ENCODE assay signal across 8 cellular contexts in genomic region chrX:43559643-43560042, GRCh38.
DNase-seq lines count a peak whose midpoint lies in the region; ATAC-seq, FAIRE-seq and TF ChIP-seq lines count a peak whose summit lies in the region.

No MANE protein-coding gene starts in this region.

- no peak overlapping the region for H3K27ac ChIP-seq in HepG2 (ENCODE audit: extremely low read length, insufficient read depth, low read length)

- no peak overlapping the region for H2AFZ ChIP-seq in HepG2 (ENCODE audit: low read length)

- H3K79me2 ChIP-seq in HepG2 (ENCODE audit: insufficient read depth, low read length), result no peaks in the 10 kb centered on the region

- peak; percentile 81 for DNase-seq in DMS53 (lab: John Stamatoyannopoulos, UW)
- DNase-seq in LNCaP clone FGC (ENCODE audit: low read depth), result peak; percentile 26
- DNase-seq in T-cell, result peak in 25 of 34 experiments; percentile 0 to 26 (median 5)
- DNase-seq in choroid plexus epithelial cell (ENCODE audit: low read depth), result peak; percentile 66
- peak; percentile 39 for DNase-seq in HepG2 (ENCODE audit: low spot score)
- DNase-seq in stimulated activated naive CD8-positive, alpha-beta T cell treated with anti-CD3 and anti-CD28 coated beads, Interleukin-15, amount 100 ng/mL, for 72 hours, result peak; percentile 16 to 20

- H3K27me3 Mint-ChIP-seq in T-cell, result peaks cover 0 to 18% of the 10 kb centered on the region in 2 donors
- H3K27me3 Mint-ChIP-seq in stimulated activated naive CD8-positive, alpha-beta T cell treated with anti-CD3 and anti-CD28 coated beads, Interleukin-15, amount 100 ng/mL, for 72 hours, result no peaks in the 10 kb centered on the region

- intact Hi-C loops in HepG2 (cut with micrococcal nuclease; ENCODE audit: unreplicated experiment), result loop anchor here (1.0 to 5.0 kb wide), 4 partner anchors 96 to 383 kb away; no protein-coding TSS in a partner anchor

- no peaks in the 10 kb centered on the region for H3K9me3 Mint-ChIP-seq in T-cell
- H3K9me3 Mint-ChIP-seq in stimulated activated naive CD8-positive, alpha-beta T cell treated with anti-CD3 and anti-CD28 coated beads, Interleukin-15, amount 100 ng/mL, for 72 hours, result no peaks in the 10 kb centered on the region

- no peaks in the 10 kb centered on the region for H3K9me3 ChIP-seq in HepG2 (ENCODE audit: low read length)

- FAIRE-seq in HepG2 (lab: Jason Lieb, UNC), result peak; percentile 18

- H3K4me1 Mint-ChIP-seq in T-cell, result peaks cover 0 to 7% (median 1%) of the 10 kb centered on the region in 3 donors
- H3K4me1 Mint-ChIP-seq in stimulated activated naive CD8-positive, alpha-beta T cell treated with anti-CD3 and anti-CD28 coated beads, Interleukin-15, amount 100 ng/mL, for 72 hours, result no peaks in the 10 kb centered on the region

- no peak overlapping the region for H3K4me2 ChIP-seq in HepG2 (ENCODE audit: low read depth, low read length)

- H3K9ac ChIP-seq in HepG2 (ENCODE audit: insufficient read depth, low read depth, low read length), result no peak overlapping the region

- POLR2A ChIA-PET in T-cell (lab: Charles Lee), result interaction anchor here (0.6 kb wide), 2 partner anchors 18 to 79 kb away, joined by 5 to 6 read pairs; no protein-coding TSS in a partner anchor
- POLR2A ChIA-PET in HepG2 (lab: Yijun Ruan, JAX), result interaction anchor here (0.6 kb wide), 1 partner anchor 291 kb away, joined by 3 read pairs; no protein-coding TSS in a partner anchor

- ATAC-seq in T-cell (replicated peaks in 1 of 4) (peak in 1 of 4 experiments; percentile 50), HepG2 (peak; percentile 71), GM21447 (IDR thresholded peaks at IDR 0.05; ENCODE audit: unreplicated experiment) (no peak), HG03135 (IDR thresholded peaks at IDR 0.05; ENCODE audit: unreplicated experiment) (no peak)
- no peak for ATAC-seq in stimulated activated naive CD8-positive, alpha-beta T cell treated with anti-CD3 and anti-CD28 coated beads, Interleukin-15, amount 100 ng/mL, for 72 hours

- peak; percentile 69 for TF ChIP-seq RAD21 in HepG2 (CRISPR knock-in tag; IDR thresholded peaks at IDR 0.05)

- 45% methylated on average over 2 of the region's 2 CpGs for WGBS in HepG2 (ENCODE audit: low lambda C conversion rate)

- H3K27ac Mint-ChIP-seq in T-cell, result no peak overlapping the region
- H3K27ac Mint-ChIP-seq in stimulated activated naive CD8-positive, alpha-beta T cell treated with anti-CD3 and anti-CD28 coated beads, Interleukin-15, amount 100 ng/mL, for 72 hours, result no peak overlapping the region

- no peaks in the 10 kb centered on the region for H3K36me3 ChIP-seq in HepG2 (replicated peaks in 1 of 2; ENCODE audit: control insufficient read depth in 1 of 2, insufficient read depth in 2 of 2, low read length in 2 of 2)

- TF ChIP-seq EP300 in HepG2 (IDR thresholded peaks at IDR 0.05; ENCODE audit: low read depth in 2 of 2, low read length in 2 of 2) (no peak), HepG2 (CRISPR knock-in tag; IDR thresholded peaks at IDR 0.05; ENCODE audit: borderline replicate concordance) (no peak)

- in situ Hi-C loops in HepG2 (cut with HindIII; ENCODE audit: extremely low pct_ligation_motif_present, low pct_unique_long_range_greater_than_20kb), result loop anchor here (5.0 to 25.0 kb wide), 2 partner anchors 188 to 378 kb away; no protein-coding TSS in a partner anchor

- H3K4me3 Mint-ChIP-seq in T-cell, result no peak overlapping the region
- H3K4me3 Mint-ChIP-seq in stimulated activated naive CD8-positive, alpha-beta T cell treated with anti-CD3 and anti-CD28 coated beads, Interleukin-15, amount 100 ng/mL, for 72 hours, result no peak overlapping the region

- H3K27me3 ChIP-seq in HepG2 (ENCODE audit: control insufficient read depth in 1 of 2, insufficient read depth in 2 of 2, low read length in 2 of 2), result no peaks in the 10 kb centered on the region

- no peaks in the 10 kb centered on the region for H3K4me1 ChIP-seq in HepG2 (ENCODE audit: insufficient read depth, low read length)

- BruUV-seq in HepG2 (replicated peaks; lab: Mats Ljungman, UMichigan), result no TSS peak

- no peaks in the 10 kb centered on the region for H3K36me3 Mint-ChIP-seq in T-cell

- H3K4me3 ChIP-seq in LNCaP clone FGC (ENCODE audit: low read depth, low read length), result no peak overlapping the region
- H3K4me3 ChIP-seq in choroid plexus epithelial cell (ENCODE audit: low read depth, low read length), result no peak overlapping the region
- no peak overlapping the region for H3K4me3 ChIP-seq in HepG2 (replicated peaks in 1 of 3; ENCODE audit: insufficient read depth in 1 of 3, low read depth in 2 of 3, low read length in 3 of 3)

- H4K20me1 ChIP-seq in HepG2 (ENCODE audit: insufficient read depth, low read length), result no peaks in the 10 kb centered on the region

- no peak for TF ChIP-seq POLR2A in HepG2 (IDR thresholded peaks at IDR 0.05; ENCODE audit: insufficient read depth in 1 of 2, low read depth in 2 of 2, low read length in 2 of 2)

- CTCF ChIA-PET in T-cell (lab: Charles Lee) (interaction anchor here (0.6 to 1.4 kb wide), 7 partner anchors 11 to 1778 kb away, joined by 3 to 6 read pairs (median 5); no protein-coding TSS in a partner anchor), HepG2 (lab: Yijun Ruan, JAX; ENCODE audit: low intra/inter-chr PET ratio, low total read pairs) (interaction anchor here (4.6 kb wide), 1 partner anchor 191 kb away, joined by 49 read pairs; no protein-coding TSS in a partner anchor)

- peak; percentile 45 for TF ChIP-seq CTCF in LNCaP clone FGC (IDR thresholded peaks at IDR 0.05; ENCODE audit: control insufficient read depth, extremely low read depth, insufficient read depth)
- peak; percentile 78 for TF ChIP-seq CTCF in choroid plexus epithelial cell (conservative IDR thresholded peaks at IDR 0.05; ENCODE audit: low read depth, low read length)
- peak; percentile 76 for TF ChIP-seq CTCF in HepG2 (CRISPR knock-in tag; IDR thresholded peaks at IDR 0.05)

TF ChIP-seq in HepG2, 621 proteins besides CTCF, POLR2A, EP300 and RAD21:
- TF ChIP-seq SMC3 (IDR thresholded peaks at IDR 0.05; ENCODE audit: low read length) (peak; percentile 91), PRDM10 (CRISPR knock-in tag; IDR thresholded peaks at IDR 0.05; ENCODE audit: low read depth) (no peak), SNRNP70 (IDR thresholded peaks at IDR 0.05; ENCODE audit: low read depth, low read length) (no peak), PHF5A (CRISPR knock-in tag; IDR thresholded peaks at IDR 0.05; ENCODE audit: low read depth, unreplicated experiment) (no peak), STAG1 (CRISPR knock-in tag; IDR thresholded peaks at IDR 0.05) (peak; percentile 93), ZNF501 (CRISPR knock-in tag; IDR thresholded peaks at IDR 0.05) (no peak)

Comparison
In these comparisons a context has a peak if more than half of its experiments do, and no peak if none do; other contexts are left out.
1. DNase-seq: peak in every context shown above with its lines; median percentile 81 in DMS53; 66 in choroid plexus epithelial cell; 39 in HepG2; 26 in LNCaP clone FGC; 18 in stimulated activated naive CD8-positive, alpha-beta T cell treated with anti-CD3 and anti-CD28 coated beads, Interleukin-15, amount 100 ng/mL, for 72 hours; 5 in T-cell.